Comparison of ENCODE assay signal across 1 cellular context in genomic region chr3:170359178-170359704, GRCh38.
TF ChIP-seq lines count a peak whose summit lies in the region.

No MANE protein-coding gene starts in this region.

TF ChIP-seq in HepG2, 621 proteins besides CTCF, POLR2A, EP300 and RAD21:
- TF ChIP-seq ZNF224 (CRISPR knock-in tag; IDR thresholded peaks at IDR 0.05) (no peak), CREBL2 (CRISPR knock-in tag; IDR thresholded peaks at IDR 0.05; ENCODE audit: borderline replicate concordance) (no peak), GMEB1 (CRISPR knock-in tag; IDR thresholded peaks at IDR 0.05; ENCODE audit: borderline replicate concordance) (no peak), PATZ1 (CRISPR knock-in tag; IDR thresholded peaks at IDR 0.05) (no peak), FOXA3 (CRISPR knock-in tag; IDR thresholded peaks at IDR 0.05) (no peak), ZBTB46 (CRISPR knock-in tag; IDR thresholded peaks at IDR 0.05; ENCODE audit: borderline replicate concordance) (no peak), GLMP (CRISPR knock-in tag; IDR thresholded peaks at IDR 0.05; ENCODE audit: borderline replicate concordance) (no peak), ZNF138 (CRISPR knock-in tag; IDR thresholded peaks at IDR 0.05; ENCODE audit: low read depth) (no peak), PRDM10 (CRISPR knock-in tag; IDR thresholded peaks at IDR 0.05; ENCODE audit: low read depth) (no peak), YY1 (IDR thresholded peaks at IDR 0.05; ENCODE audit: insufficient read depth, insufficient replicate concordance, low read depth, low read length) (no peak), NR0B2 (CRISPR knock-in tag; IDR thresholded peaks at IDR 0.05) (no peak), ZNF784 (CRISPR knock-in tag; IDR thresholded peaks at IDR 0.05; ENCODE audit: borderline replicate concordance) (no peak), ZNF382 (CRISPR knock-in tag; IDR thresholded peaks at IDR 0.05; ENCODE audit: borderline replicate concordance) (no peak), DNMT3B (CRISPR knock-in tag; conservative IDR thresholded peaks at IDR 0.05) (no peak), NFE2L2 (IDR thresholded peaks at IDR 0.05; ENCODE audit: low read length) (no peak), NFIB (CRISPR knock-in tag; IDR thresholded peaks at IDR 0.05; ENCODE audit: borderline replicate concordance) (no peak), TCF12 (IDR thresholded peaks at IDR 0.05) (no peak), TCF12 (CRISPR knock-in tag; IDR thresholded peaks at IDR 0.05) (no peak), ZSCAN22 (CRISPR knock-in tag; IDR thresholded peaks at IDR 0.05) (no peak)
TF ChIP-seq in HepG2: peak in this region for 0.
